Comparison of ENCODE assay signal across 8 cellular contexts in the genomic region with DNA sequence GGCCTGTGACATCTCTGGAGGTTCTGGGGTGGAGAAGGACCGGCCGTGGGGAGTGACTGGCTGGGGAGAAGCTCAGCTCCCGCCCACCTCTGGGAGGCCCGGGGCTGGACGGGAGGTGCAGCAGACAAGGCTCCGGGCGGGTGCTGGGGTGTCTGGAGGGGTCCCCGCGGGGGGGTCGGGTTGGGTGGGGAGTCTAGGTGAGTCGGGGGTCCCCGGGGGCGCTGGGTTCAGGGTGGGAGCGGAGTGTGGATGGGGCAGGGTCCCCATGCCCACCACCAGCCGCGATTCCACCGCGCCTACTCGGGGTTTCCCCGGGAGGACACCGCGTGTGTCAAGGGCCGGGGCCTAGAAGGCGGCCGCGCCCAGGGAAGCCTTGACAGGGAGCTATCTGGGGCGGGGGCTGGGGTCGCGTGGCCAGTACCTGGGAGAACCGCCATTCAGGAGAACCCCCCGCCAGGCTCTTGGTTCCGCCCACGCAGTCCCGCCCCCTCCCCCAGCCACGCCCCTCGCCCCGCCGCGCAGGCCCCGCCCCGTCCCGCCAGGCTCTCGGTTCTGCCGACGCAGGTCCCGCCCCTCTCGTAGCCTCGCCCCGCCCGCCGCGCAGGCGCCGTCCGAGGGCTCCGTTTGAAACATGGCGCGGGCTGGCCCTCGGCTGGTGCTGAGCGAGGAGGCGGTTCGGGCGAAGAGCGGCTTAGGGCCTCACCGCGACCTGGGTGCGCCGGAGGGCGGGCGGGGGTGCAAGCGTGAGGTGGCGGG. TPM values are rescaled to one million over a fixed set of nuclear protein-coding genes. Genes with fewer than 3 reads are reported as not detected.
DNase-seq lines count a peak whose midpoint lies in the region; ATAC-seq and TF ChIP-seq lines count a peak whose summit lies in the region.

A gene with protein sequence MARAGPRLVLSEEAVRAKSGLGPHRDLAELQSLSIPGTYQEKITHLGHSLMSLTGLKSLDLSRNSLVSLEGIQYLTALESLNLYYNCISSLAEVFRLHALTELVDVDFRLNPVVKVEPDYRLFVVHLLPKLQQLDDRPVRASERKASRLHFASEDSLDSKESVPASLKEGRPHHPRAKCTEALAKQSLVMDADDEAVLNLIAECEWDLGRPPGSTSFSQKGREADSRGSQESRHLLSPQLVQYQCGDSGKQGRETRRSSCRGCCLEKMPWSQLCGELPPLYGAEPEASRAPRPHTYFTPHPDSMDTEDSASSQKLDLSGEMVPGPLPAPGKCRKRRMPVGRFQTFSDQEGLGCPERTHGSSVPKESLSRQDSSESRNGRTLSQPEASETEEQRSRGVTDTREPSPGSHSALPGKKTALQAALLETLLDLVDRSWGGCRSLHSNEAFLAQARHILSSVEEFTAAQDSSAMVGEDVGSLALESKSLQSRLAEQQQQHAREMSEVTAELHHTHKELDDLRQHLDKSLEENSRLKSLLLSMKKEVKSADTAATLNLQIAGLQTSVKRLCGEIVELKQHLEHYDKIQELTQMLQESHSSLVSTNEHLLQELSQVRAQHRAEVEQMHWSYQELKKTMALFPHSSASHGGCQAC (plus strand): TSS at position 610 of the 756 bp plus-strand sequence. CDS start 22 bp downstream, at position 632.

- no peak within 1 kb of the TSS for H3K27ac ChIP-seq in CD4-positive, alpha-beta T cell (ENCODE audit: low read depth, low read length)
- H3K27ac ChIP-seq in HL-60 (replicated peaks) = peak within 1 kb of the TSS; percentile 69
- H3K27ac ChIP-seq in effector memory CD4-positive, alpha-beta T cell (ENCODE audit: insufficient read depth, low read length, poor library complexity, severe bottlenecking) = peak within 1 kb of the TSS; percentile 60
- H3K27ac ChIP-seq in mesendoderm (ENCODE audit: low read depth, low read length) = no peak within 1 kb of the TSS

- intact Hi-C loops in CD4-positive, alpha-beta T cell (cut with DNase I, micrococcal nuclease) = loop anchor here (2.0 to 10.0 kb wide), 6 partner anchors 139 to 1180 kb away; a partner anchor contains a TSS

- H3K9ac ChIP-seq in mesendoderm (ENCODE audit: low read length) = peak within 1 kb of the TSS; percentile 75

- H2BK15ac ChIP-seq in mesendoderm (replicated peaks; ENCODE audit: low read depth) = no peak within 1 kb of the TSS

- no peaks in the 10 kb centered on the region for H3K9me3 ChIP-seq in CD4-positive, alpha-beta T cell (ENCODE audit: control insufficient read depth, low read length)
- no peaks in the 10 kb centered on the region for H3K9me3 ChIP-seq in effector memory CD4-positive, alpha-beta T cell (ENCODE audit: control insufficient read depth, low read length)

- H2AK5ac ChIP-seq in mesendoderm (ENCODE audit: low read length) = no peak within 1 kb of the TSS

- peak; percentile 89 to 96 (median 93) for DNase-seq in CD4-positive, alpha-beta T cell
- DNase-seq in HL-60 (ENCODE audit: low read depth in 1 of 2, low spot score in 1 of 2) (peak; percentile 72 to 86), NK-92 (lab: John Stamatoyannopoulos, UW; ENCODE audit: unreplicated experiment) (peak; percentile 47), mesendoderm (peak; percentile 90)
- DNase-seq in activated CD8-positive, alpha-beta memory T cell treated with anti-CD3 and anti-CD28 coated beads for 24 hours = peak; percentile 97
- peak; percentile 86 to 90 (median 88) for DNase-seq in effector memory CD4-positive, alpha-beta T cell
- peak; percentile 88 for DNase-seq in stimulated activated CD8-positive, alpha-beta memory T cell treated with anti-CD3 and anti-CD28 coated beads, Interleukin-12 subunit alpha, Interleukin-12 subunit beta, amount 100 ng/mL, for 1 hour (ENCODE audit: low read depth)

- H2BK120ac ChIP-seq in mesendoderm (ENCODE audit: low read depth, low read length) = no peak within 1 kb of the TSS

- peaks cover 53% of the 10 kb centered on the region for H3K4me1 Mint-ChIP-seq in CD4-positive, alpha-beta T cell (ENCODE audit: low read depth)

- H4K5ac ChIP-seq in mesendoderm (ENCODE audit: low read length) = no peak within 1 kb of the TSS

- ATAC-seq in CD4-positive, alpha-beta T cell (ENCODE audit: poor library complexity) = peak; percentile 95
- peak; percentile 78 for ATAC-seq in GM19438 (IDR thresholded peaks at IDR 0.05; ENCODE audit: low read depth, unreplicated experiment)

- H3K4me3 ChIP-seq in HL-60 (replicated peaks; ENCODE audit: insufficient read depth, low read length) (peak within 1 kb of the TSS; percentile 84), mesendoderm (ENCODE audit: low read length) (peak within 1 kb of the TSS; percentile 68)
- peak within 1 kb of the TSS; percentile 74 for H3K4me3 ChIP-seq in effector memory CD4-positive, alpha-beta T cell (ENCODE audit: insufficient read depth, low read depth, low read length, poor library complexity, severe bottlenecking)

- H3K4me2 ChIP-seq in mesendoderm (ENCODE audit: low read length) = peak within 1 kb of the TSS; percentile 68

- peaks cover 11% of the 10 kb centered on the region for H3K27me3 Mint-ChIP-seq in CD4-positive, alpha-beta T cell

- H3K9me3 Mint-ChIP-seq in CD4-positive, alpha-beta T cell = no peaks in the 10 kb centered on the region

- H2BK5ac ChIP-seq in mesendoderm (ENCODE audit: low read length) = no peak within 1 kb of the TSS

- H3K36me3 ChIP-seq in effector memory CD4-positive, alpha-beta T cell (ENCODE audit: control insufficient read depth, insufficient read depth, low read length) = no peaks in the 10 kb centered on the region
- H3K36me3 ChIP-seq in mesendoderm (ENCODE audit: control insufficient read depth, insufficient read depth, low read length) = no peaks in the 10 kb centered on the region

- H3K18ac ChIP-seq in mesendoderm (ENCODE audit: low read length) = peak within 1 kb of the TSS; percentile 91

- TF ChIP-seq CTCF in CD4-positive, alpha-beta T cell (IDR thresholded peaks at IDR 0.05) = no peak
- no peak for TF ChIP-seq CTCF in HL-60 (IDR thresholded peaks at IDR 0.05; ENCODE audit: insufficient read depth, low read length)

- H3K27ac Mint-ChIP-seq in CD4-positive, alpha-beta T cell = peak within 1 kb of the TSS; percentile 68

- H3K56ac ChIP-seq in mesendoderm (ENCODE audit: low read length) = peak within 1 kb of the TSS; percentile 82

- H3K27me3 ChIP-seq in CD4-positive, alpha-beta T cell (ENCODE audit: control insufficient read depth, insufficient read depth, low read length) = no peaks in the 10 kb centered on the region
- H3K27me3 ChIP-seq in HL-60 (ENCODE audit: insufficient read depth, poor library complexity, severe bottlenecking) (no peaks in the 10 kb centered on the region), mesendoderm (ENCODE audit: insufficient read depth, low read length, poor library complexity) (no peaks in the 10 kb centered on the region)
- no peaks in the 10 kb centered on the region for H3K27me3 ChIP-seq in effector memory CD4-positive, alpha-beta T cell (replicated peaks; ENCODE audit: control insufficient read depth, insufficient read depth, low read length, poor library complexity, severe bottlenecking)

- CTCF ChIA-PET in CD4-positive, alpha-beta T cell (lab: Charles Lee) = no interaction called here

- peak within 1 kb of the TSS; percentile 92 for H3K4me3 Mint-ChIP-seq in CD4-positive, alpha-beta T cell

- H3K79me2 ChIP-seq in mesendoderm (ENCODE audit: control insufficient read depth, insufficient read depth, low read length) = peaks cover 26% of the 10 kb centered on the region

- H3K79me1 ChIP-seq in mesendoderm (ENCODE audit: low read length) = peaks cover 7% of the 10 kb centered on the region

- peak within 1 kb of the TSS; percentile 74 for H3K23ac ChIP-seq in mesendoderm (ENCODE audit: low read length)

- WGBS in mesendoderm (ENCODE audit: extremely low coverage, insufficient coverage, low lambda C conversion rate) = no CpG with 5 or more reads among the region's 72 CpGs

- H3K36me3 Mint-ChIP-seq in CD4-positive, alpha-beta T cell (ENCODE audit: low read depth) = peaks cover 24% of the 10 kb centered on the region

- POLR2A ChIA-PET in CD4-positive, alpha-beta T cell (lab: Charles Lee) = interaction anchor here (0.9 to 1.7 kb wide), 3 partner anchors 138 to 170 kb away, joined by 3 to 5 read pairs (median 3); a partner anchor contains a TSS

- no peak within 1 kb of the TSS for H3K4ac ChIP-seq in mesendoderm (ENCODE audit: low read depth, low read length)

- H3K4me1 ChIP-seq in effector memory CD4-positive, alpha-beta T cell (ENCODE audit: control insufficient read depth, insufficient read depth, low read length, poor library complexity, severe bottlenecking) = peaks cover 10% of the 10 kb centered on the region
- no peaks in the 10 kb centered on the region for H3K4me1 ChIP-seq in mesendoderm (ENCODE audit: control insufficient read depth, low read depth, low read length)

- no peak within 1 kb of the TSS for H4K8ac ChIP-seq in mesendoderm (ENCODE audit: low read depth, low read length)

RNA-seq across cellular contexts. Expression of the gene that starts here (rescaled TPM):
- 1 to 10 TPM; 7.6 to 8.0 TPM for total RNA-seq in CD4-positive, alpha-beta T cell
- polyA plus RNA-seq in mesendoderm (2013, experiment 1 of 2) = 3.7 TPM
- polyA plus RNA-seq in mesendoderm (2013, experiment 2 of 2) = 3.9 TPM

Comparison
In these comparisons a context has a peak if more than half of its experiments do, and no peak if none do; other contexts are left out.
1. DNase-seq: peak in every context shown above with its lines; median percentile 97 in activated CD8-positive, alpha-beta memory T cell treated with anti-CD3 and anti-CD28 coated beads for 24 hours; 93 in CD4-positive, alpha-beta T cell; 90 in mesendoderm; 88 in effector memory CD4-positive, alpha-beta T cell; 88 in stimulated activated CD8-positive, alpha-beta memory T cell treated with anti-CD3 and anti-CD28 coated beads, Interleukin-12 subunit alpha, Interleukin-12 subunit beta, amount 100 ng/mL, for 1 hour; 79 in HL-60; 47 in NK-92.
2. H3K27ac ChIP-seq: peak in HL-60 (single experiment) and effector memory CD4-positive, alpha-beta T cell (single experiment); none in CD4-positive, alpha-beta T cell (single experiment) and mesendoderm (single experiment).
3. Peak in every context shown above with its lines, with median percentiles within 50 percentile points of each other: H3K4me3 ChIP-seq.